ENCODE assay signal across 9 cellular contexts in genomic region chr6:31547727-31548422, GRCh38. TPM values are rescaled to one million over a fixed set of nuclear protein-coding genes. Genes with fewer than 3 reads are reported as not detected.
DNase-seq lines count a peak whose midpoint lies in the region; ATAC-seq and TF ChIP-seq lines count a peak whose summit lies in the region.
"Had no signal": no experiment of that assay in that cellular context is flagged by ENCODE, and none has a peak within 500 bp of the region (broad histone marks: within the 10 kb centered on the region; RNA-seq: fewer than 3 reads in every experiment).

No MANE protein-coding gene starts in this region.

- DNase-seq in activated naive CD4-positive, alpha-beta T cell treated with anti-CD3 and anti-CD28 coated beads, Interleukin-2, amount 10 ng/mL, durations not matched to agents 7 days and 5 days, result no peak
- no peak for DNase-seq in activated naive CD4-positive, alpha-beta T cell treated with Interleukin-2 at 50 U/mL for 16 hours
- DNase-seq in body of pancreas, result no peak
- no peak for DNase-seq in lung (ENCODE audit: low spot score)
- DNase-seq in upper lobe of left lung, result peak in 1 of 2 donors; percentile 85
- no peak for DNase-seq in AG08396 (ENCODE audit: low spot score)
- no peak for DNase-seq in NCI-H1105 treated with DMSO at 0.1 percent for 48 hours (lab: John Stamatoyannopoulos, UW)
- DNase-seq in NCI-H69 (lab: John Stamatoyannopoulos, UW), result no peak

- H3K36me3 ChIP-seq in body of pancreas (replicated peaks in 1 of 2; ENCODE audit: insufficient read depth in 1 of 2, low read depth in 2 of 2), result peaks cover 0 to 3% of the 10 kb centered on the region in 2 donors
- peaks cover 0 to 2% of the 10 kb centered on the region in 2 donors for H3K36me3 ChIP-seq in lung (ENCODE audit: control insufficient read depth in 2 of 2, insufficient read depth in 2 of 2, low read length in 2 of 2)
- H3K36me3 ChIP-seq in upper lobe of left lung, result peaks cover 0 to 24% (median 10%) of the 10 kb centered on the region in 4 donors

- H3K4me1 ChIP-seq in body of pancreas (peaks cover 26% of the 10 kb centered on the region), lung (ENCODE audit: control insufficient read depth in 2 of 2, insufficient read depth in 2 of 2, low read length in 2 of 2) (peaks cover 2 to 4% of the 10 kb centered on the region in 2 donors), upper lobe of left lung (peaks cover 14 to 31% (median 21%) of the 10 kb centered on the region in 4 donors)

- intact Hi-C loops in body of pancreas (cut with DNase I), result loop anchor here (5.0 kb wide), 1 partner anchor 49 kb away; no protein-coding TSS in a partner anchor

- H3K4me1 Mint-ChIP-seq in activated naive CD4-positive, alpha-beta T cell treated with anti-CD3 and anti-CD28 coated beads, Interleukin-2, amount 10 ng/mL, durations not matched to agents 7 days and 5 days, result peaks cover 68% of the 10 kb centered on the region

- no peak for TF ChIP-seq EP300 in upper lobe of left lung (IDR thresholded peaks at IDR 0.05)

- WGBS in body of pancreas, 2 donors, result 47 to 68% methylated on average over 12 to 23 of the region's 23 CpGs
- 76 to 79% methylated on average over 23 of the region's 23 CpGs for WGBS in lung, 2 donors
- WGBS in upper lobe of left lung, 2 donors, result 69 to 70% methylated on average over 16 to 23 of the region's 23 CpGs

- H3K27ac ChIP-seq in body of pancreas (peak overlapping the region; percentile 56 to 85 (median 71)), lung (ENCODE audit: low read depth in 1 of 2, low read length in 1 of 2) (peak overlapping the region; percentile 84 to 87), upper lobe of left lung (peak overlapping the region; percentile 79 to 87 (median 83))

- CTCF ChIA-PET in activated naive CD4-positive, alpha-beta T cell treated with anti-CD3 and anti-CD28 coated beads, Interleukin-2, amount 10 ng/mL, durations not matched to agents 7 days and 5 days (lab: Charles Lee), result interaction anchor here (0.7 to 17.7 kb wide), 3 partner anchors 41 to 404 kb away, joined by 3 to 1087 read pairs (median 3); partner anchors contain the start of genes LST1, LTB, NCR3 and TNF

- H3K27me3 Mint-ChIP-seq in activated naive CD4-positive, alpha-beta T cell treated with anti-CD3 and anti-CD28 coated beads, Interleukin-2, amount 10 ng/mL, durations not matched to agents 7 days and 5 days, result no peaks in the 10 kb centered on the region

- peak overlapping the region; percentile 15 to 21 for H3K4me3 ChIP-seq in body of pancreas
- peak overlapping the region; percentile 38 for H3K4me3 ChIP-seq in lung
- peak overlapping the region in 3 of 4 donors; percentile 42 to 54 (median 45) for H3K4me3 ChIP-seq in upper lobe of left lung

- ATAC-seq in body of pancreas (no peak), lung (ENCODE audit: insufficient read depth, low FRiP score) (no peak), upper lobe of left lung (ENCODE audit: low FRiP score in 2 of 2) (peak in 1 of 2 donors; percentile 1)

- H3K9me3 Mint-ChIP-seq in activated naive CD4-positive, alpha-beta T cell treated with anti-CD3 and anti-CD28 coated beads, Interleukin-2, amount 10 ng/mL, durations not matched to agents 7 days and 5 days, result no peaks in the 10 kb centered on the region

- H3K27ac Mint-ChIP-seq in activated naive CD4-positive, alpha-beta T cell treated with anti-CD3 and anti-CD28 coated beads, Interleukin-2, amount 10 ng/mL, durations not matched to agents 7 days and 5 days, result peak overlapping the region; percentile 90

- peak overlapping the region; percentile 80 for H3K4me3 Mint-ChIP-seq in activated naive CD4-positive, alpha-beta T cell treated with anti-CD3 and anti-CD28 coated beads, Interleukin-2, amount 10 ng/mL, durations not matched to agents 7 days and 5 days

- no peaks in the 10 kb centered on the region for H3K27me3 ChIP-seq in body of pancreas
- no peaks in the 10 kb centered on the region for H3K27me3 ChIP-seq in lung (ENCODE audit: control insufficient read depth, insufficient read depth)
- H3K27me3 ChIP-seq in upper lobe of left lung, result no peaks in the 10 kb centered on the region

- H3K36me3 Mint-ChIP-seq in activated naive CD4-positive, alpha-beta T cell treated with anti-CD3 and anti-CD28 coated beads, Interleukin-2, amount 10 ng/mL, durations not matched to agents 7 days and 5 days, result peaks cover 15% of the 10 kb centered on the region

- no peak for TF ChIP-seq CTCF in body of pancreas (IDR thresholded peaks at IDR 0.05)
- no peak for TF ChIP-seq CTCF in lung (IDR thresholded peaks at IDR 0.05; ENCODE audit: control extremely low read depth, extremely low read depth)
- no peak for TF ChIP-seq CTCF in upper lobe of left lung (IDR thresholded peaks at IDR 0.05)

- H3K9me3 ChIP-seq in body of pancreas (no peaks in the 10 kb centered on the region), lung (ENCODE audit: control insufficient read depth in 2 of 2, insufficient read depth in 1 of 2, low read length in 1 of 2) (no peaks in the 10 kb centered on the region), upper lobe of left lung (no peaks in the 10 kb centered on the region)

- TF ChIP-seq POLR2A in body of pancreas (IDR thresholded peaks at IDR 0.05) (no peak), upper lobe of left lung (IDR thresholded peaks at IDR 0.05) (no peak)

RNA-seq across cellular contexts. Expression of gene NFKBIL1, which starts 0.5 kb away (rescaled TPM):
- total RNA-seq in body of pancreas (10 to 100 TPM in 1 of 2 donors, 1 to 10 TPM in 1; 5.6 to 27.0 TPM), lung (10 to 100 TPM; 13.5 to 19.2 TPM), upper lobe of left lung (10 to 100 TPM; 18.2 to 45.1 (median 23.8) TPM)
- 10 to 100 TPM; 18.9 to 32.2 TPM for polyA plus RNA-seq in lung

RNA-seq across cellular contexts. Expression of gene ATP6V1G2, which starts 1.5 kb away (rescaled TPM):
- total RNA-seq in body of pancreas, result 1 to 10 TPM in 1 of 2 donors, not detected in 1; 1.0 TPM
- 1 to 10 TPM in 1 of 2 donors, under 1 TPM in 1; 0.28 to 1.5 TPM for total RNA-seq in lung
- polyA plus RNA-seq in lung, result under 1 TPM; 0.47 to 0.56 TPM
- 1 to 10 TPM in 4 of 6 donors, under 1 TPM in 2; 0.55 to 2.0 (median 1.1) TPM for total RNA-seq in upper lobe of left lung

RNA-seq across cellular contexts. Expression of gene DDX39B, which starts 6.1 kb away (rescaled TPM):
- total RNA-seq in body of pancreas (100 to 1,000 TPM; 132 to 260 TPM), lung (100 to 1,000 TPM; 316 to 418 TPM), upper lobe of left lung (100 to 1,000 TPM; 201 to 541 (median 270) TPM)
- 100 to 1,000 TPM; 318 to 354 TPM for polyA plus RNA-seq in lung

RNA-seq across cellular contexts. Expression of gene MCCD1, which starts 19.1 kb away (rescaled TPM):
- not detected for total RNA-seq in body of pancreas
- total RNA-seq in lung, result not detected
- not detected for polyA plus RNA-seq in lung
- not detected for total RNA-seq in upper lobe of left lung
- total RNA-seq: T-helper 1 cell treated with Interleukin-12 subunit alpha and Interleukin-12 subunit beta and Interleukin-4 antibody, amounts not matched to agents 30 ng/mL and 1 ng/mL, for 36 hours had no signal

RNA-seq across cellular contexts. Expression of gene LTA, which starts 24.2 kb away (rescaled TPM):
- total RNA-seq in body of pancreas, result not detected
- 1 to 10 TPM in 1 of 2 donors, under 1 TPM in 1; 0.54 to 1.2 TPM for total RNA-seq in lung
- polyA plus RNA-seq in lung, result under 1 TPM; 0.28 to 0.40 TPM
- 1 to 10 TPM in 2 of 6 donors, not detected in 4; 1.6 to 1.8 TPM for total RNA-seq in upper lobe of left lung
